Comparison of ENCODE assay signal across 15 cellular contexts in genomic region chr17:47741793-47742145, GRCh38. TPM values are rescaled to one million over a fixed set of nuclear protein-coding genes. Genes with fewer than 3 reads are reported as not detected.
DNase-seq lines count a peak whose midpoint lies in the region; ATAC-seq lines count a peak whose summit lies in the region.
"Had no signal": no experiment of that assay in that cellular context is flagged by ENCODE, and none has a peak within 500 bp of the region (broad histone marks: within the 10 kb centered on the region; RNA-seq: fewer than 3 reads in every experiment).

No MANE protein-coding gene starts in this region.

- H3K27me3 Mint-ChIP-seq in activated naive CD4-positive, alpha-beta T cell treated with anti-CD3 and anti-CD28 coated beads, Interleukin-2, amount 50 U/mL, for 24 hours = no peaks in the 10 kb centered on the region
- no peaks in the 10 kb centered on the region for H3K27me3 Mint-ChIP-seq in activated T-helper 1 cell treated with anti-CD3 and anti-CD28 coated beads, Interleukin-12 subunit alpha, Interleukin-12 subunit beta, Interleukin-2, Interleukin-4 antibody, amounts not matched to agents 30 ng/mL and 10 ng/mL and 1 ng/mL, durations not matched to agents 14 hours and 24 hours and 36 hours (ENCODE audit: insufficient read depth)

- DNase-seq in activated naive CD4-positive, alpha-beta T cell treated with anti-CD3 and anti-CD28 coated beads, Interleukin-2, amount 50 U/mL, for 16 hours = no peak
- DNase-seq in MV-4-11 (lab: John Stamatoyannopoulos, UW) (peak; percentile 32), SKM-1 (lab: John Stamatoyannopoulos, UW; ENCODE audit: unreplicated experiment) (no peak), retina (no peak)
- no peak for DNase-seq in activated T-helper 1 cell treated with anti-CD3 and anti-CD28 coated beads, Interleukin-12 subunit alpha, Interleukin-12 subunit beta, Interleukin-2, Interleukin-4 antibody, amounts not matched to agents 30 ng/mL and 10 ng/mL and 1 ng/mL, durations not matched to agents 14 hours and 24 hours and 36 hours (ENCODE audit: low spot score)
- DNase-seq in stimulated activated effector memory CD8-positive, alpha-beta T cell treated with anti-CD3 and anti-CD28 coated beads, Interleukin-12 subunit alpha, Interleukin-12 subunit beta, amount 100 ng/mL, for 72 hours (ENCODE audit: low spot score in 2 of 2) = no peak
- no peak for DNase-seq in effector CD8-positive, alpha-beta T cell (lab: John Stamatoyannopoulos, UW)
- DNase-seq: activated effector memory CD4-positive, alpha-beta T cell treated with Interleukin-2 at 50 U/mL for 16 hours; left ventricle myocardium inferior; NCI-H1105 treated with DMSO at 0.1 percent for 48 hours; NCI-H82 had no signal

- peaks cover 34% of the 10 kb centered on the region for H3K4me1 Mint-ChIP-seq in activated naive CD4-positive, alpha-beta T cell treated with anti-CD3 and anti-CD28 coated beads, Interleukin-2, amount 50 U/mL, for 24 hours
- peaks cover 32% of the 10 kb centered on the region for H3K4me1 Mint-ChIP-seq in activated T-helper 1 cell treated with anti-CD3 and anti-CD28 coated beads, Interleukin-12 subunit alpha, Interleukin-12 subunit beta, Interleukin-2, Interleukin-4 antibody, amounts not matched to agents 30 ng/mL and 10 ng/mL and 1 ng/mL, durations not matched to agents 14 hours and 24 hours and 36 hours (ENCODE audit: low read depth)
- H3K4me1 Mint-ChIP-seq in stimulated activated effector memory CD8-positive, alpha-beta T cell treated with anti-CD3 and anti-CD28 coated beads, Interleukin-12 subunit alpha, Interleukin-12 subunit beta, amount 100 ng/mL, for 72 hours = peaks cover 71% of the 10 kb centered on the region

- peak overlapping the region; percentile 42 for H3K4me3 Mint-ChIP-seq in activated naive CD4-positive, alpha-beta T cell treated with anti-CD3 and anti-CD28 coated beads, Interleukin-2, amount 50 U/mL, for 24 hours
- H3K4me3 Mint-ChIP-seq in activated T-helper 1 cell treated with anti-CD3 and anti-CD28 coated beads, Interleukin-12 subunit alpha, Interleukin-12 subunit beta, Interleukin-2, Interleukin-4 antibody, amounts not matched to agents 30 ng/mL and 10 ng/mL and 1 ng/mL, durations not matched to agents 14 hours and 24 hours and 36 hours = peak overlapping the region; percentile 38
- H3K4me3 Mint-ChIP-seq in stimulated activated effector memory CD8-positive, alpha-beta T cell treated with anti-CD3 and anti-CD28 coated beads, Interleukin-12 subunit alpha, Interleukin-12 subunit beta, amount 100 ng/mL, for 72 hours = peak overlapping the region; percentile 99

- H3K27ac Mint-ChIP-seq in activated naive CD4-positive, alpha-beta T cell treated with anti-CD3 and anti-CD28 coated beads, Interleukin-2, amount 50 U/mL, for 24 hours = no peak overlapping the region
- H3K27ac Mint-ChIP-seq in activated T-helper 1 cell treated with anti-CD3 and anti-CD28 coated beads, Interleukin-12 subunit alpha, Interleukin-12 subunit beta, Interleukin-2, Interleukin-4 antibody, amounts not matched to agents 30 ng/mL and 10 ng/mL and 1 ng/mL, durations not matched to agents 14 hours and 24 hours and 36 hours = peak overlapping the region; percentile 81
- H3K27ac Mint-ChIP-seq in stimulated activated effector memory CD8-positive, alpha-beta T cell treated with anti-CD3 and anti-CD28 coated beads, Interleukin-12 subunit alpha, Interleukin-12 subunit beta, amount 100 ng/mL, for 72 hours = peak overlapping the region; percentile 90

- peak; percentile 67 for ATAC-seq in stimulated activated effector memory CD8-positive, alpha-beta T cell treated with anti-CD3 and anti-CD28 coated beads, Interleukin-12 subunit alpha, Interleukin-12 subunit beta, amount 100 ng/mL, for 72 hours

- intact Hi-C loops in activated T-helper 1 cell treated with anti-CD3 and anti-CD28 coated beads, Interleukin-12 subunit alpha, Interleukin-12 subunit beta, Interleukin-2, Interleukin-4 antibody, amounts not matched to agents 30 ng/mL and 10 ng/mL and 1 ng/mL, durations not matched to agents 14 hours and 24 hours and 36 hours (cut with micrococcal nuclease) = loop anchor here (1.0 to 5.0 kb wide), 2 partner anchors 42 to 51 kb away; no protein-coding TSS in a partner anchor

- no peaks in the 10 kb centered on the region for H3K9me3 Mint-ChIP-seq in activated naive CD4-positive, alpha-beta T cell treated with anti-CD3 and anti-CD28 coated beads, Interleukin-2, amount 50 U/mL, for 24 hours
- H3K9me3 Mint-ChIP-seq in activated T-helper 1 cell treated with anti-CD3 and anti-CD28 coated beads, Interleukin-12 subunit alpha, Interleukin-12 subunit beta, Interleukin-2, Interleukin-4 antibody, amounts not matched to agents 30 ng/mL and 10 ng/mL and 1 ng/mL, durations not matched to agents 14 hours and 24 hours and 36 hours = no peaks in the 10 kb centered on the region
- no peaks in the 10 kb centered on the region for H3K9me3 Mint-ChIP-seq in stimulated activated effector memory CD8-positive, alpha-beta T cell treated with anti-CD3 and anti-CD28 coated beads, Interleukin-12 subunit alpha, Interleukin-12 subunit beta, amount 100 ng/mL, for 72 hours

- H3K36me3 Mint-ChIP-seq in activated naive CD4-positive, alpha-beta T cell treated with anti-CD3 and anti-CD28 coated beads, Interleukin-2, amount 50 U/mL, for 24 hours = peaks cover 17% of the 10 kb centered on the region
- peaks cover 48% of the 10 kb centered on the region for H3K36me3 Mint-ChIP-seq in activated T-helper 1 cell treated with anti-CD3 and anti-CD28 coated beads, Interleukin-12 subunit alpha, Interleukin-12 subunit beta, Interleukin-2, Interleukin-4 antibody, amounts not matched to agents 30 ng/mL and 10 ng/mL and 1 ng/mL, durations not matched to agents 14 hours and 24 hours and 36 hours (ENCODE audit: low read depth)
- H3K36me3 Mint-ChIP-seq in stimulated activated effector memory CD8-positive, alpha-beta T cell treated with anti-CD3 and anti-CD28 coated beads, Interleukin-12 subunit alpha, Interleukin-12 subunit beta, amount 100 ng/mL, for 72 hours = peaks cover 100% of the 10 kb centered on the region

RNA-seq across cellular contexts. Expression of gene TBX21, which starts 8.7 kb away (rescaled TPM):
- total RNA-seq in activated T-helper 1 cell treated with anti-CD3 and anti-CD28 coated beads, Interleukin-12 subunit alpha, Interleukin-12 subunit beta, Interleukin-2, Interleukin-4 antibody, amounts not matched to agents 30 ng/mL and 10 ng/mL and 1 ng/mL, durations not matched to agents 14 hours and 24 hours and 36 hours = 89.8 and 90.8 TPM in 2 replicates
- total RNA-seq: ascending aorta, chondrocyte, fibroblast of lung had no signal

RNA-seq across cellular contexts. Expression of gene TBKBP1, which starts 47.8 kb away (rescaled TPM):
- total RNA-seq in activated T-helper 1 cell treated with anti-CD3 and anti-CD28 coated beads, Interleukin-12 subunit alpha, Interleukin-12 subunit beta, Interleukin-2, Interleukin-4 antibody, amounts not matched to agents 30 ng/mL and 10 ng/mL and 1 ng/mL, durations not matched to agents 14 hours and 24 hours and 36 hours = 11.6 and 12.4 TPM in 2 replicates

Comparison
In these comparisons a context has a peak if more than half of its experiments do, and no peak if none do; other contexts are left out.
1. H3K4me3 Mint-ChIP-seq: peak in every context shown above with its lines; median percentile 99 in stimulated activated effector memory CD8-positive, alpha-beta T cell treated with anti-CD3 and anti-CD28 coated beads, Interleukin-12 subunit alpha, Interleukin-12 subunit beta, amount 100 ng/mL, for 72 hours; 42 in activated naive CD4-positive, alpha-beta T cell treated with anti-CD3 and anti-CD28 coated beads, Interleukin-2, amount 50 U/mL, for 24 hours; 38 in activated T-helper 1 cell treated with anti-CD3 and anti-CD28 coated beads, Interleukin-12 subunit alpha, Interleukin-12 subunit beta, Interleukin-2, Interleukin-4 antibody, amounts not matched to agents 30 ng/mL and 10 ng/mL and 1 ng/mL, durations not matched to agents 14 hours and 24 hours and 36 hours.